Comparison of ENCODE assay signal across 8 cellular contexts in genomic region chr4:153465583-153465921, GRCh38.
DNase-seq lines count a peak whose midpoint lies in the region; ATAC-seq and TF ChIP-seq lines count a peak whose summit lies in the region.

No MANE protein-coding gene starts in this region.

- H3K4me3 ChIP-seq in RWPE2 (ENCODE audit: severe bottlenecking): peak overlapping the region; percentile 74
- peak overlapping the region; percentile 91 for H3K4me3 ChIP-seq in coronary artery

- H3K36me3 ChIP-seq in RWPE2 (ENCODE audit: low read depth): no peaks in the 10 kb centered on the region

- ATAC-seq in HG03095 (IDR thresholded peaks at IDR 0.05; ENCODE audit: unreplicated experiment) (peak; percentile 2), RWPE2 (ENCODE audit: low read depth) (peak; percentile 37), HG02870 (IDR thresholded peaks at IDR 0.05; ENCODE audit: unreplicated experiment) (no peak)
- no peak for ATAC-seq in stimulated activated naive CD8-positive, alpha-beta T cell treated with anti-CD3 and anti-CD28 coated beads, Interleukin-15, Interleukin-2, amounts not matched to agents 100 U/mL and 50 U/mL, for 24 hours

- H3K4me1 ChIP-seq in RWPE2 (ENCODE audit: insufficient read depth, poor library complexity, severe bottlenecking): peaks cover 26% of the 10 kb centered on the region

- peak overlapping the region; percentile 39 for H3K27ac ChIP-seq in RWPE2 (ENCODE audit: poor library complexity, severe bottlenecking)
- peak overlapping the region; percentile 71 to 91 for H3K27ac ChIP-seq in coronary artery

- TF ChIP-seq CTCF in RWPE2 (IDR thresholded peaks at IDR 0.05; ENCODE audit: poor library complexity, severe bottlenecking): peak; percentile 40
- no peak for TF ChIP-seq CTCF in coronary artery (IDR thresholded peaks at IDR 0.05)

- H3K9me3 ChIP-seq in RWPE2 (ENCODE audit: severe bottlenecking): no peaks in the 10 kb centered on the region

- H3K27me3 ChIP-seq in RWPE2 (ENCODE audit: insufficient read depth, poor library complexity, severe bottlenecking): no peaks in the 10 kb centered on the region

- DNase-seq in stimulated activated CD4-positive, alpha-beta T cell treated with anti-CD3 and anti-CD28 coated beads, Interleukin-12 subunit alpha, Interleukin-12 subunit beta, amount 100 ng/mL, for 4 hours: peak; percentile 22
- no peak for DNase-seq in stimulated activated CD4-positive, alpha-beta T cell treated with anti-CD3 and anti-CD28 coated beads, Interleukin-2, amount 100 ng/mL, for 48 hours
- no peak for DNase-seq in RWPE2 (ENCODE audit: low spot score)
- peak; percentile 87 for DNase-seq in coronary artery (ENCODE audit: low spot score)
- peak; percentile 87 for DNase-seq in left kidney (ENCODE audit: low read depth, low spot score)
- peak; percentile 52 for DNase-seq in stimulated activated naive CD8-positive, alpha-beta T cell treated with anti-CD3 and anti-CD28 coated beads, Interleukin-15, Interleukin-2, amounts not matched to agents 100 U/mL and 50 U/mL, for 24 hours

Comparison
In these comparisons a context has a peak if more than half of its experiments do, and no peak if none do; other contexts are left out.
1. DNase-seq: peak in stimulated activated CD4-positive, alpha-beta T cell treated with anti-CD3 and anti-CD28 coated beads, Interleukin-12 subunit alpha, Interleukin-12 subunit beta, amount 100 ng/mL, for 4 hours (single experiment), coronary artery (single experiment), left kidney (single experiment) and stimulated activated naive CD8-positive, alpha-beta T cell treated with anti-CD3 and anti-CD28 coated beads, Interleukin-15, Interleukin-2, amounts not matched to agents 100 U/mL and 50 U/mL, for 24 hours (single experiment); none in stimulated activated CD4-positive, alpha-beta T cell treated with anti-CD3 and anti-CD28 coated beads, Interleukin-2, amount 100 ng/mL, for 48 hours (0 of 2) and RWPE2 (single experiment).
2. ATAC-seq: peak in HG03095 (single experiment) and RWPE2 (single experiment); none in stimulated activated naive CD8-positive, alpha-beta T cell treated with anti-CD3 and anti-CD28 coated beads, Interleukin-15, Interleukin-2, amounts not matched to agents 100 U/mL and 50 U/mL, for 24 hours (single experiment) and HG02870 (single experiment).